Comparison of ENCODE assay signal across 8 cellular contexts in the genomic region with DNA sequence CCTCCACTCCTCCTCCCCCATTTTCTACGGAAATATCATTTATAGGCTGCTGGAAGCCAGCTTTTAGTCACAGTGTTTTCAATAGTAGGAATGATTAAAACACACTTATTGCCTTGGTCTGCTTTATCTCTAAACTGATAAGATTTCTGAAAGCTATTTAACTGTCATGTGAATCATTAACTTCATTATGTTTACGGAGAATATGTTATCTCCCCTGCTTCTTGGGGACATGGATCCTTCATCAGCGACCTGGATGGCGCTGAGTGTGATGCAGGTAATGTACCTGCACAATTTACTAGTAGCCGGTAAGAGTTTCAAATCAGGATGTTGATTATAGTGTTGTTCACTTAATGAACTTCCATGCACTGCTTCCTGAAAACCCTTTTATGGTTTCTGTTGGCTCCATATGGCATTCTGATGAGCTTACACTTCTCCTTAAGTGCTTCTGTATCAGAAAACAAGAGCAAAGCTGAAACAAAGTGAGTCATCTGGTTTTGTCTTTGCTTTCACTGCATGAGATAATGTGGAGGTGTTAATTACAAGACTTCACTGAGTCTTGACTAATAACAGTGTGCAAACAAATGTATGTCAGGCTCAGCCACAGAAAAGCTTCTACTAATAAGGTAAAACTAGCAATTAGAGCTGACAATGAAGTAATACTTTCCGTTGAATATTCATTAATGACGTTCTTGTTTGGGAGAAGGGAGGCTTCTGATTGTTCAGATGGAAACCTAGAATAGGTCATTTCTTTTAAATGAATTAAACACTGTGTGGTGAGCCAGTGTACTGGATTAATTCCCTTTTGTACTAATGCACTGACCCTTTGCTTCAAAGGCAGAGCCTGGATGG.
DNase-seq lines count a peak whose midpoint lies in the region; ATAC-seq, FAIRE-seq and TF ChIP-seq lines count a peak whose summit lies in the region.

No MANE protein-coding gene starts in this region.

- H3K27me3 ChIP-seq in OCI-LY1 (ENCODE audit: insufficient read depth, low read length), result no peaks in the 10 kb centered on the region

- peak overlapping the region; percentile 85 for H3K27ac ChIP-seq in OCI-LY1 (ENCODE audit: low read depth, low read length, poor library complexity, severe bottlenecking)

- peaks cover 88% of the 10 kb centered on the region for H3K4me1 ChIP-seq in OCI-LY1 (ENCODE audit: insufficient read depth, low read length, severe bottlenecking)

- H3K4me2 ChIP-seq in OCI-LY1 (ENCODE audit: low read length), result no peak overlapping the region

- H4K20me1 ChIP-seq in OCI-LY1 (ENCODE audit: insufficient read depth, low read length), result no peaks in the 10 kb centered on the region

- TF ChIP-seq CTCF in OCI-LY1 (IDR thresholded peaks at IDR 0.05; ENCODE audit: low read length), result no peak

- H3K36me3 ChIP-seq in OCI-LY1 (ENCODE audit: insufficient read depth, low read length), result no peaks in the 10 kb centered on the region

- no peaks in the 10 kb centered on the region for H3K9me3 ChIP-seq in OCI-LY1 (ENCODE audit: low read length)

- FAIRE-seq in GM19239 (lab: Jason Lieb, UNC), result peak; percentile 89

- no peaks in the 10 kb centered on the region for H3F3A ChIP-seq in OCI-LY1 (ENCODE audit: insufficient read depth, low read length)

- no peaks in the 10 kb centered on the region for H3K9me2 ChIP-seq in OCI-LY1 (ENCODE audit: low read depth, low read length)

- DNase-seq in A172 (ENCODE audit: low spot score), result peak; percentile 50
- no peak for DNase-seq in GM19239 (ENCODE audit: insufficient read length, low spot score)
- DNase-seq in kidney glomerular epithelial cell (lab: John Stamatoyannopoulos, UW), result peak; percentile 49
- DNase-seq in stimulated activated naive CD4-positive, alpha-beta T cell treated with Interleukin-2 at 50 U/mL for 16 hours (lab: John Stamatoyannopoulos, UW), result no peak
- no peak for DNase-seq in HK-2 (ENCODE audit: unreplicated experiment)
- no peak for DNase-seq in foreskin melanocyte

- H3K79me2 ChIP-seq in OCI-LY1 (ENCODE audit: insufficient read depth, low read length), result no peaks in the 10 kb centered on the region

- H2AFZ ChIP-seq in OCI-LY1 (ENCODE audit: low read length), result no peak overlapping the region

- H3K9ac ChIP-seq in OCI-LY1 (ENCODE audit: low read length), result no peak overlapping the region

- no peak overlapping the region for H3K4me3 ChIP-seq in OCI-LY1 (ENCODE audit: low read depth, low read length, poor library complexity, severe bottlenecking)

- peak; percentile 74 for ATAC-seq in HG03280 (IDR thresholded peaks at IDR 0.05; ENCODE audit: unreplicated experiment)

Comparison
In these comparisons a context has a peak if more than half of its experiments do, and no peak if none do; other contexts are left out.
1. DNase-seq: peak in A172 (single experiment) and kidney glomerular epithelial cell (single experiment); none in GM19239 (single experiment), stimulated activated naive CD4-positive, alpha-beta T cell treated with Interleukin-2 at 50 U/mL for 16 hours (single experiment), HK-2 (single experiment) and foreskin melanocyte (single experiment).